ENCODE assay signal across 21 cellular contexts in genomic region chr7:77320161-77320560, GRCh38.
"Had no signal": no experiment of that assay in that cellular context is flagged by ENCODE, and none has a peak within 500 bp of the region (broad histone marks: within the 10 kb centered on the region; RNA-seq: fewer than 3 reads in every experiment).

No MANE protein-coding gene starts in this region.

- DNase-seq: activated CD4-positive, alpha-beta memory T cell treated with anti-CD3 and anti-CD28 coated beads for 36 hours; activated CD4-positive, alpha-beta T cell treated with anti-CD3 and anti-CD28 coated beads for 36 hours; activated CD8-positive, alpha-beta memory T cell treated with anti-CD3 and anti-CD28 coated beads, Interleukin-2, amount 10 ng/mL, durations not matched to agents 7 days and 5 days; activated effector memory CD4-positive, alpha-beta T cell treated with anti-CD3 and anti-CD28 coated beads, Interleukin-2, amount 50 U/mL, for 16 hours; activated T-cell treated with anti-CD3 and anti-CD28 coated beads, Interleukin-2, amount 50 U/mL, for 24 hours; adrenal gland; colonic mucosa; esophagus squamous epithelium; foreskin fibroblast; glutamatergic neuron; kidney glomerular epithelial cell; left ventricle myocardium superior; naive thymus-derived CD8-positive, alpha-beta T cell; occipital lobe; right cardiac atrium; T-helper 17 cell had no signal

- H3K4me3 Mint-ChIP-seq: activated CD4-positive, alpha-beta memory T cell treated with anti-CD3 and anti-CD28 coated beads for 36 hours; activated CD4-positive, alpha-beta T cell treated with anti-CD3 and anti-CD28 coated beads for 36 hours; activated CD8-positive, alpha-beta memory T cell treated with anti-CD3 and anti-CD28 coated beads, Interleukin-2, amount 10 ng/mL, durations not matched to agents 7 days and 5 days; activated naive CD4-positive, alpha-beta T cell treated with anti-CD3 and anti-CD28 coated beads, Interleukin-2, amount 50 U/mL, for 24 hours; activated T-cell treated with anti-CD3 and anti-CD28 coated beads, Interleukin-2, amount 50 U/mL, for 24 hours; memory B cell; naive thymus-derived CD8-positive, alpha-beta T cell; stimulated activated naive CD8-positive, alpha-beta T cell treated with anti-CD3 and anti-CD28 coated beads, Interleukin-15, Interleukin-2, amounts not matched to agents 100 ng/mL and 50 ng/mL, for 24 hours; T-helper 17 cell had no signal

- H3K36me3 ChIP-seq: cardiac muscle cell, colonic mucosa had no signal

- H3K9me3 Mint-ChIP-seq: activated CD4-positive, alpha-beta memory T cell treated with anti-CD3 and anti-CD28 coated beads for 36 hours; activated T-cell treated with anti-CD3 and anti-CD28 coated beads, Interleukin-2, amount 50 U/mL, for 24 hours; memory B cell; stimulated activated naive CD8-positive, alpha-beta T cell treated with anti-CD3 and anti-CD28 coated beads, Interleukin-15, Interleukin-2, amounts not matched to agents 100 ng/mL and 50 ng/mL, for 24 hours had no signal

- H3K9me3 ChIP-seq: adrenal gland, colonic mucosa, esophagus squamous epithelium had no signal

- H3K4me2 ChIP-seq: smooth muscle cell had no signal

- H3K4me1 ChIP-seq: adrenal gland, colonic mucosa had no signal

- H3K4me3 ChIP-seq: adrenal gland, cardiac muscle cell, colonic mucosa, esophagus squamous epithelium, smooth muscle cell had no signal

- H3K4me1 Mint-ChIP-seq: activated CD4-positive, alpha-beta T cell treated with anti-CD3 and anti-CD28 coated beads for 36 hours; activated CD8-positive, alpha-beta memory T cell treated with anti-CD3 and anti-CD28 coated beads, Interleukin-2, amount 10 ng/mL, durations not matched to agents 7 days and 5 days; activated naive CD4-positive, alpha-beta T cell treated with anti-CD3 and anti-CD28 coated beads, Interleukin-2, amount 50 U/mL, for 24 hours had no signal

- H3K27me3 Mint-ChIP-seq: activated CD4-positive, alpha-beta memory T cell treated with anti-CD3 and anti-CD28 coated beads for 36 hours; activated CD4-positive, alpha-beta T cell treated with anti-CD3 and anti-CD28 coated beads for 36 hours; activated CD8-positive, alpha-beta memory T cell treated with anti-CD3 and anti-CD28 coated beads, Interleukin-2, amount 10 ng/mL, durations not matched to agents 7 days and 5 days; activated naive CD4-positive, alpha-beta T cell treated with anti-CD3 and anti-CD28 coated beads, Interleukin-2, amount 50 U/mL, for 24 hours; activated T-cell treated with anti-CD3 and anti-CD28 coated beads, Interleukin-2, amount 50 U/mL, for 24 hours; memory B cell; naive thymus-derived CD8-positive, alpha-beta T cell; stimulated activated naive CD8-positive, alpha-beta T cell treated with anti-CD3 and anti-CD28 coated beads, Interleukin-15, Interleukin-2, amounts not matched to agents 100 ng/mL and 50 ng/mL, for 24 hours; T-helper 17 cell had no signal

- H3K27ac ChIP-seq: adrenal gland, colonic mucosa, esophagus squamous epithelium had no signal

- H3K27ac Mint-ChIP-seq: activated CD4-positive, alpha-beta memory T cell treated with anti-CD3 and anti-CD28 coated beads for 36 hours; activated CD4-positive, alpha-beta T cell treated with anti-CD3 and anti-CD28 coated beads for 36 hours; activated CD8-positive, alpha-beta memory T cell treated with anti-CD3 and anti-CD28 coated beads, Interleukin-2, amount 10 ng/mL, durations not matched to agents 7 days and 5 days; activated naive CD4-positive, alpha-beta T cell treated with anti-CD3 and anti-CD28 coated beads, Interleukin-2, amount 50 U/mL, for 24 hours; activated T-cell treated with anti-CD3 and anti-CD28 coated beads, Interleukin-2, amount 50 U/mL, for 24 hours; memory B cell; stimulated activated naive CD8-positive, alpha-beta T cell treated with anti-CD3 and anti-CD28 coated beads, Interleukin-15, Interleukin-2, amounts not matched to agents 100 ng/mL and 50 ng/mL, for 24 hours; T-helper 17 cell had no signal

- H3K27me3 ChIP-seq: adrenal gland, cardiac muscle cell, colonic mucosa, esophagus squamous epithelium had no signal
